Comparison of ENCODE assay signal across 8 cellular contexts in the genomic region with DNA sequence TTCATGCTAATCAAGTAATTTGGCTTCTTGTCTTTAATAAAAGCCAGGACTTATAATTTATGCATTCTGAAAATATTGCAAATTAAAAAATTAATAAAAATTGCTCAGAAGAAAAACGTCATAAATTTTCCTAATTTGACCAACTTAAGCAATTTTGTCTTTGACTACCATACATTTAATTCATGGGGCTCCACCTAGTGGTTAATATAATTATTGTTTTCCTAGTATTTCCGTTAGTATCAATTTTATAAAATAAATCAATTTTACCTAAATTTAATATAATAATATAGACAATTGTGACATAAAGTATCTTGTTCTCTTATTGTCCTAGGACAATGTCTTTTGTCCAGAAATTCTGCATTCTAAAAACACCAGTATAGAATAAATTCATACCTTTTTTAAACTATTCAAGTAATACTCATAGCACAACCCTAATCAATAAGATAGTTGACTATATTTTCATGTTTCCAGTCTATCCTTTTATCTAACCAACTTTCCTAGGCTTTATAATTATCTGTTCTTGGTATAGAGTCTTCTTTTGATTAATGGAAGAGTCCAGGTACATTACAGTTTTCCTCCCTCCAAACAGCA.
DNase-seq lines count a peak whose midpoint lies in the region; ATAC-seq and TF ChIP-seq lines count a peak whose summit lies in the region.

No MANE protein-coding gene starts in this region.

- WGBS in GM23248 (ENCODE audit: low coverage in 1 of 2, low lambda C conversion rate in 2 of 2, missing lambda C conversion rate in 2 of 2), 2 experiments: 1 to 2% methylated on average over 2 of the region's 2 CpGs
- 1 to 3% methylated on average over 2 of the region's 2 CpGs for WGBS in upper lobe of left lung, 2 donors

- H3K36me3 ChIP-seq in GM23248 (ENCODE audit: low read depth): no peaks in the 10 kb centered on the region
- no peaks in the 10 kb centered on the region for H3K36me3 ChIP-seq in upper lobe of left lung

- TF ChIP-seq POLR2A in upper lobe of left lung (IDR thresholded peaks at IDR 0.05): no peak

- no peaks in the 10 kb centered on the region for H3K9me3 ChIP-seq in AG04450 (ENCODE audit: control insufficient read depth, insufficient read depth, low read length)
- no peaks in the 10 kb centered on the region for H3K9me3 ChIP-seq in GM23248 (ENCODE audit: low read depth)
- H3K9me3 ChIP-seq in upper lobe of left lung: no peaks in the 10 kb centered on the region

- no peaks in the 10 kb centered on the region for H3K9me2 ChIP-seq in GM23248 (ENCODE audit: insufficient read depth)

- H3K9ac ChIP-seq in GM23248: no peak overlapping the region

- H3K27ac ChIP-seq in AG04450 (ENCODE audit: low read depth, low read length) (no peak overlapping the region), GM23248 (no peak overlapping the region), upper lobe of left lung (no peak overlapping the region)

- H3F3A ChIP-seq in GM23248 (ENCODE audit: insufficient read depth): no peaks in the 10 kb centered on the region

- ATAC-seq in upper lobe of left lung (ENCODE audit: low FRiP score in 2 of 2): no peak

- H3K4me2 ChIP-seq in GM23248 (ENCODE audit: unreplicated experiment): no peak overlapping the region

- DNase-seq in AG04450 (ENCODE audit: low read depth, low spot score): no peak
- DNase-seq in GM23248: peak; percentile 39
- DNase-seq in RPMI7951 (ENCODE audit: low read depth): peak; percentile 1
- peak; percentile 2 for DNase-seq in glomerular endothelial cell (ENCODE audit: extremely low read depth, low read depth, low spot score)
- DNase-seq in HEK293T (ENCODE audit: extremely low spot score): no peak
- DNase-seq in upper lobe of left lung: no peak
- no peak for DNase-seq in posterior cingulate gyrus
- no peak for DNase-seq in NCI-H128 (lab: John Stamatoyannopoulos, UW; ENCODE audit: unreplicated experiment)

- POLR2A ChIA-PET in AG04450 (lab: Yijun Ruan, JAX): no interaction called here
- POLR2A ChIA-PET in HEK293T (lab: Yijun Ruan, JAX): no interaction called here

- TF ChIP-seq EP300 in upper lobe of left lung (IDR thresholded peaks at IDR 0.05): no peak

- TF ChIP-seq CTCF in AG04450 (IDR thresholded peaks at IDR 0.05; ENCODE audit: low read depth, low read length) (peak; percentile 53), upper lobe of left lung (IDR thresholded peaks at IDR 0.05) (peak in 3 of 6 experiments; percentile 23 to 33 (median 33))

- H3K4me1 ChIP-seq in GM23248 (ENCODE audit: insufficient read depth): no peaks in the 10 kb centered on the region
- H3K4me1 ChIP-seq in upper lobe of left lung: no peaks in the 10 kb centered on the region

- H3K79me2 ChIP-seq in GM23248 (ENCODE audit: insufficient read depth): no peaks in the 10 kb centered on the region

- intact Hi-C loops in posterior cingulate gyrus (cut with DNase I): loop anchor here (2.0 to 10.0 kb wide), 3 partner anchors 382 to 585 kb away; no protein-coding TSS in a partner anchor

- in situ Hi-C loops in GM23248 (cut with MboI): loop anchor here (10.0 kb wide), 2 partner anchors 452 to 572 kb away; no protein-coding TSS in a partner anchor

- H3K27me3 ChIP-seq in AG04450 (ENCODE audit: control insufficient read depth, insufficient read depth, low read length): no peaks in the 10 kb centered on the region
- no peaks in the 10 kb centered on the region for H3K27me3 ChIP-seq in GM23248 (replicated peaks; ENCODE audit: insufficient read depth)
- no peaks in the 10 kb centered on the region for H3K27me3 ChIP-seq in upper lobe of left lung

- CTCF ChIA-PET in AG04450 (lab: Charles Lee): interaction anchor here (0.6 to 5.4 kb wide), 3 partner anchors 446 to 586 kb away, joined by 5 to 48 read pairs (median 12); no protein-coding TSS in a partner anchor
- CTCF ChIA-PET in HEK293T (lab: Yijun Ruan, JAX): interaction anchor here (0.9 to 1.3 kb wide), 2 partner anchors 8 to 369 kb away, joined by 3 to 5 read pairs; no protein-coding TSS in a partner anchor

- H3K4me3 ChIP-seq in AG04450 (ENCODE audit: low read depth, low read length) (no peak overlapping the region), GM23248 (no peak overlapping the region), upper lobe of left lung (no peak overlapping the region)

- no peaks in the 10 kb centered on the region for H4K20me1 ChIP-seq in GM23248 (ENCODE audit: insufficient read depth)

- no peak overlapping the region for H2AFZ ChIP-seq in GM23248

TF ChIP-seq in HEK293T, 16 proteins besides CTCF, POLR2A, EP300 and RAD21:
- TF ChIP-seq CTBP1 (IDR thresholded peaks at IDR 0.05; ENCODE audit: borderline replicate concordance) (no peak), L3MBTL2 (conservative IDR thresholded peaks at IDR 0.05) (no peak), SUZ12 (IDR thresholded peaks at IDR 0.05) (no peak), SP1 (IDR thresholded peaks at IDR 0.05) (no peak), ELF4 (IDR thresholded peaks at IDR 0.05) (no peak), TARDBP (IDR thresholded peaks at IDR 0.05) (no peak), HDGF (IDR thresholded peaks at IDR 0.05; ENCODE audit: borderline replicate concordance) (no peak), BHLHE40 (IDR thresholded peaks at IDR 0.05; ENCODE audit: borderline replicate concordance) (no peak), ARNT (IDR thresholded peaks at IDR 0.05) (no peak)
- TF ChIP-seq, protein P1, sequence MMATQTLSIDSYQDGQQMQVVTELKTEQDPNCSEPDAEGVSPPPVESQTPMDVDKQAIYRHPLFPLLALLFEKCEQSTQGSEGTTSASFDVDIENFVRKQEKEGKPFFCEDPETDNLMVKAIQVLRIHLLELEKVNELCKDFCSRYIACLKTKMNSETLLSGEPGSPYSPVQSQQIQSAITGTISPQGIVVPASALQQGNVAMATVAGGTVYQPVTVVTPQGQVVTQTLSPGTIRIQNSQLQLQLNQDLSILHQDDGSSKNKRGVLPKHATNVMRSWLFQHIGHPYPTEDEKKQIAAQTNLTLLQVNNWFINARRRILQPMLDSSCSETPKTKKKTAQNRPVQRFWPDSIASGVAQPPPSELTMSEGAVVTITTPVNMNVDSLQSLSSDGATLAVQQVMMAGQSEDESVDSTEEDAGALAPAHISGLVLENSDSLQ (IDR thresholded peaks at IDR 0.05): no peak
TF ChIP-seq in HEK293T: peak in this region for 0.

Comparison
In these comparisons a context has a peak if more than half of its experiments do, and no peak if none do; other contexts are left out.
1. DNase-seq: peak in GM23248 (single experiment), RPMI7951 (single experiment) and glomerular endothelial cell (single experiment); none in AG04450 (single experiment), HEK293T (single experiment), upper lobe of left lung (0 of 2), posterior cingulate gyrus (0 of 10) and NCI-H128 (single experiment).